ENCODE assay signal across 8 cellular contexts in genomic region chr13:29428310-29428991, GRCh38.
A peak's percentile ranks its signal among the peaks of the same experiment; 100 is the strongest.
DNase-seq lines count a peak whose midpoint lies in the region; ATAC-seq, FAIRE-seq and TF ChIP-seq lines count a peak whose summit lies in the region.

No MANE protein-coding gene starts in this region.

- H3K27me3 ChIP-seq in neural progenitor cell: peaks cover 41% of the 10 kb centered on the region

- TF ChIP-seq CTCF in neural progenitor cell (IDR thresholded peaks at IDR 0.05): no peak

- no peaks in the 10 kb centered on the region for H3K36me3 Mint-ChIP-seq in neural progenitor cell

- peaks cover 17% of the 10 kb centered on the region for H3K4me1 Mint-ChIP-seq in neural progenitor cell

- no peaks in the 10 kb centered on the region for H3K9me3 ChIP-seq in neural progenitor cell (ENCODE audit: low read depth)

- peaks cover 9% of the 10 kb centered on the region for H3K4me1 ChIP-seq in neural progenitor cell

- no peak overlapping the region for H3K27ac ChIP-seq in neural progenitor cell

- H3K27me3 Mint-ChIP-seq in neural progenitor cell (ENCODE audit: insufficient read depth, low read depth): peaks cover 9% of the 10 kb centered on the region

- H3K27ac Mint-ChIP-seq in neural progenitor cell: peak overlapping the region; percentile 88

- no peaks in the 10 kb centered on the region for H3K36me3 ChIP-seq in neural progenitor cell

- peak overlapping the region; percentile 88 for H2AFZ ChIP-seq in neural progenitor cell (replicated peaks)

- ATAC-seq in GM21786 (IDR thresholded peaks at IDR 0.05; ENCODE audit: unreplicated experiment) (no peak), GM19452 (IDR thresholded peaks at IDR 0.05; ENCODE audit: unreplicated experiment) (no peak)

- TF ChIP-seq POLR2A in erythroblast (IDR thresholded peaks at IDR 0.05; ENCODE audit: low read length) (peak; percentile 45), H54 (IDR thresholded peaks at IDR 0.05; ENCODE audit: low read depth, low read length) (no peak)

- H3K4me2 ChIP-seq in neural progenitor cell: peak overlapping the region; percentile 81

- no peaks in the 10 kb centered on the region for H4K20me1 ChIP-seq in neural progenitor cell (ENCODE audit: low read depth)

- H3K4me3 Mint-ChIP-seq in neural progenitor cell: peak overlapping the region; percentile 93

- H3K9ac ChIP-seq in neural progenitor cell: no peak overlapping the region

- peak overlapping the region; percentile 53 for H3K4me3 ChIP-seq in neural progenitor cell

- no peak for FAIRE-seq in H54 (lab: Jason Lieb, UNC)

- H3K79me2 ChIP-seq in neural progenitor cell (ENCODE audit: low read depth): no peaks in the 10 kb centered on the region

- H3F3A ChIP-seq in neural progenitor cell (ENCODE audit: low read depth): peaks cover 20% of the 10 kb centered on the region

- DNase-seq in D341Med (ENCODE audit: low spot score) (peak; percentile 41), NCI-H510A treated with DMSO at 0.1 percent for 48 hours (lab: John Stamatoyannopoulos, UW) (peak; percentile 57), erythroblast (lab: John Stamatoyannopoulos, UW) (peak; percentile 4 to 8), neural progenitor cell (ENCODE audit: low spot score) (peak; percentile 71), H54 (ENCODE audit: insufficient read length, low spot score) (no peak), ureter (ENCODE audit: low spot score) (no peak)

- H3K9me3 Mint-ChIP-seq in neural progenitor cell: no peaks in the 10 kb centered on the region

Comparison
In these comparisons a context has a peak if more than half of its experiments do, and no peak if none do; other contexts are left out.
1. DNase-seq: peak in D341Med (single experiment), NCI-H510A treated with DMSO at 0.1 percent for 48 hours (single experiment), erythroblast (2 of 2) and neural progenitor cell (single experiment); none in H54 (single experiment) and ureter (single experiment).